2 cellular contexts compared by ENCODE assay signal in the genomic region with DNA sequence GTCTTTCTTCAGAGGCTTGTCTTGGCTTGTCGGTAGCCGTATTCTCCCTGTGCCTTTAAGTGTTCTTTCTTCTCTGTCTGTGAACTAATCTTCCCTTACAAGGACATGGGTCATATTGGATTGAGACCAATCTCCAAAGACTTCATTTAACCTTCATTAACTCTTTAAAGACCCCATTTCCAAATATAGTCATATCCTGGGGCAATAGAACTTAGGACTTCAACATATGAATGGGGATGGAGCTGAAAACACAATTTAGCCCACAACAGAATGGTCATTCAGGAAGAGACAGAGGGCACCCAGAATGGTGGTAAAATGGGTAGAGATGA.
TF ChIP-seq lines count a peak whose summit lies in the region.

No MANE protein-coding gene starts in this region.

TF ChIP-seq in liver, 16 proteins besides CTCF, POLR2A, EP300 and RAD21 (continued from another document):
- TF ChIP-seq, protein P1, sequence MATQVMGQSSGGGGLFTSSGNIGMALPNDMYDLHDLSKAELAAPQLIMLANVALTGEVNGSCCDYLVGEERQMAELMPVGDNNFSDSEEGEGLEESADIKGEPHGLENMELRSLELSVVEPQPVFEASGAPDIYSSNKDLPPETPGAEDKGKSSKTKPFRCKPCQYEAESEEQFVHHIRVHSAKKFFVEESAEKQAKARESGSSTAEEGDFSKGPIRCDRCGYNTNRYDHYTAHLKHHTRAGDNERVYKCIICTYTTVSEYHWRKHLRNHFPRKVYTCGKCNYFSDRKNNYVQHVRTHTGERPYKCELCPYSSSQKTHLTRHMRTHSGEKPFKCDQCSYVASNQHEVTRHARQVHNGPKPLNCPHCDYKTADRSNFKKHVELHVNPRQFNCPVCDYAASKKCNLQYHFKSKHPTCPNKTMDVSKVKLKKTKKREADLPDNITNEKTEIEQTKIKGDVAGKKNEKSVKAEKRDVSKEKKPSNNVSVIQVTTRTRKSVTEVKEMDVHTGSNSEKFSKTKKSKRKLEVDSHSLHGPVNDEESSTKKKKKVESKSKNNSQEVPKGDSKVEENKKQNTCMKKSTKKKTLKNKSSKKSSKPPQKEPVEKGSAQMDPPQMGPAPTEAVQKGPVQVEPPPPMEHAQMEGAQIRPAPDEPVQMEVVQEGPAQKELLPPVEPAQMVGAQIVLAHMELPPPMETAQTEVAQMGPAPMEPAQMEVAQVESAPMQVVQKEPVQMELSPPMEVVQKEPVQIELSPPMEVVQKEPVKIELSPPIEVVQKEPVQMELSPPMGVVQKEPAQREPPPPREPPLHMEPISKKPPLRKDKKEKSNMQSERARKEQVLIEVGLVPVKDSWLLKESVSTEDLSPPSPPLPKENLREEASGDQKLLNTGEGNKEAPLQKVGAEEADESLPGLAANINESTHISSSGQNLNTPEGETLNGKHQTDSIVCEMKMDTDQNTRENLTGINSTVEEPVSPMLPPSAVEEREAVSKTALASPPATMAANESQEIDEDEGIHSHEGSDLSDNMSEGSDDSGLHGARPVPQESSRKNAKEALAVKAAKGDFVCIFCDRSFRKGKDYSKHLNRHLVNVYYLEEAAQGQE (IDR thresholded peaks at IDR 0.05) = no peak
- no peak for TF ChIP-seq TAF1 (conservative IDR thresholded peaks at IDR 0.05)
- TF ChIP-seq HNF4A (conservative IDR thresholded peaks at IDR 0.05) = no peak

TF ChIP-seq in HepG2, 621 proteins besides CTCF, POLR2A, EP300 and RAD21 (continued from another document):
- TF ChIP-seq CBX2 (IDR thresholded peaks at IDR 0.05; ENCODE audit: low read depth, low read length) = no peak
- TF ChIP-seq CBX2 (CRISPR knock-in tag; IDR thresholded peaks at IDR 0.05; ENCODE audit: low read depth) = no peak
- TF ChIP-seq ZMYM3 (CRISPR knock-in tag; IDR thresholded peaks at IDR 0.05) = no peak
- TF ChIP-seq ZNF570 (CRISPR knock-in tag; IDR thresholded peaks at IDR 0.05; ENCODE audit: borderline replicate concordance) = no peak
- no peak for TF ChIP-seq HDAC1 (CRISPR knock-in tag; IDR thresholded peaks at IDR 0.05)
- TF ChIP-seq SOX5 (CRISPR knock-in tag; IDR thresholded peaks at IDR 0.05; ENCODE audit: borderline replicate concordance) = no peak
